8 cellular contexts compared by ENCODE assay signal in the genomic region with DNA sequence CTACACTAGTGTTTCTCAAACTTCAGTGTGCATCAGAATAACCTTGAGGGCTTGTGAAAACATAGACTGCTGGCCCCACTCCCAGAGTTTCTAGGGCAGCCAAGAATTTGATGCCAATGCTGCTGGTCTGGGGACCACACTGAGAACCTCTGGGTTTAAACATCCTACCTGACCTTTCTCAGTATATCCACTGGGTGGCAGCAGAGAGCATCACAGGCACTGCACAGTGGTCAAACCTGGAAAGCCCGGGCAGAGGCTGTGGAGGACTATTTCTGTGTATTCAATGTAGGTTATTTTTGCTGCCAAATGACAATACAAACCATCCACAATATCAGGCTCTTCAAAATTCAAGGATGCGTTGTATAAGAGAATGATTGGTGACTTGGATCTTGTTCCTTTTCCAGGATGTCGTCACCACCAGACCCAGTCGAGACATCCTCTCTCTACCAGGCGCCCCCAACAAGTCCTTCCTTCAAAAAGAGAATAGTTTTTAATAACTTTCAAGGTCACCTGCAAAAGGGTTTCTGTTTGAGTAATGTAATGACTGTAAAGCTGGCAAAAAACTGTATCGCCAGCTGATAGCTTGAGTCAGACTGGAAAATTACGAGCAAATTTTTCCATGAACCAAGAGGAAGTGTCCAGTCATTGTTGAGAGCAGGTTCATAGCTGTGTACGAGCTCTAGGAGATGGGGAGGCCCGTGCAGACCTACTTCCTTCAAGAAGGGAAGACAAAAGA. TPM values are rescaled to one million over a fixed set of nuclear protein-coding genes. Genes with fewer than 3 reads are reported as not detected.
DNase-seq lines count a peak whose midpoint lies in the region; ATAC-seq and TF ChIP-seq lines count a peak whose summit lies in the region.

No MANE protein-coding gene starts in this region.

- peak; percentile 93 to 97 for TF ChIP-seq RAD21 in liver (IDR thresholded peaks at IDR 0.05)

- peaks cover 37% of the 10 kb centered on the region for H3K4me1 Mint-ChIP-seq in activated CD4-positive, alpha-beta T cell treated with anti-CD3 and anti-CD28 coated beads for 36 hours
- peaks cover 9% of the 10 kb centered on the region for H3K4me1 Mint-ChIP-seq in chondrocyte (ENCODE audit: low read depth)

- no peaks in the 10 kb centered on the region for H3K9me3 ChIP-seq in liver (ENCODE audit: control insufficient read depth in 4 of 4, low read length in 3 of 4)

- H3K36me3 ChIP-seq in liver (ENCODE audit: control insufficient read depth in 4 of 4, insufficient read depth in 3 of 4, low read depth in 1 of 4, low read length in 3 of 4): no peaks in the 10 kb centered on the region

- H3K4me1 ChIP-seq in liver (ENCODE audit: control insufficient read depth in 4 of 4, insufficient read depth in 4 of 4, low read length in 3 of 4): peaks cover 0 to 14% (median 9%) of the 10 kb centered on the region in 4 donors

- peak overlapping the region; percentile 17 for H3K4me3 Mint-ChIP-seq in activated CD4-positive, alpha-beta T cell treated with anti-CD3 and anti-CD28 coated beads for 36 hours
- H3K4me3 Mint-ChIP-seq in chondrocyte (ENCODE audit: unreplicated experiment): no peak overlapping the region

- TF ChIP-seq CTCF in chondrocyte (IDR thresholded peaks at IDR 0.05) (peak; percentile 92), liver (IDR thresholded peaks at IDR 0.05; ENCODE audit: low read depth, low read length, missing input control) (peak; percentile 92)

- H3K27me3 ChIP-seq in liver (ENCODE audit: control insufficient read depth in 4 of 4, insufficient read depth in 4 of 4, low read length in 3 of 4): no peaks in the 10 kb centered on the region

- intact Hi-C loops in activated CD4-positive, alpha-beta T cell treated with anti-CD3 and anti-CD28 coated beads for 36 hours (cut with DNase I, micrococcal nuclease): loop anchor here (1.0 to 5.0 kb wide), 10 partner anchors 26 to 622 kb away; a partner anchor contains a TSS

- 54% methylated on average over 9 of the region's 9 CpGs for WGBS in liver

- H3K9ac ChIP-seq in liver (ENCODE audit: low read depth in 1 of 2, low read length in 2 of 2): no peak overlapping the region

- H3K36me3 Mint-ChIP-seq in activated CD4-positive, alpha-beta T cell treated with anti-CD3 and anti-CD28 coated beads for 36 hours (ENCODE audit: low read depth): peaks cover 1% of the 10 kb centered on the region
- H3K36me3 Mint-ChIP-seq in chondrocyte (ENCODE audit: low read depth): no peaks in the 10 kb centered on the region

- CTCF ChIA-PET in activated CD4-positive, alpha-beta T cell treated with anti-CD3 and anti-CD28 coated beads for 36 hours (lab: Charles Lee): interaction anchor here (0.6 to 3.6 kb wide), 22 partner anchors 13 to 510 kb away, joined by 3 to 22 read pairs (median 4); no protein-coding TSS in a partner anchor

- peak overlapping the region; percentile 89 for H3K27ac Mint-ChIP-seq in activated CD4-positive, alpha-beta T cell treated with anti-CD3 and anti-CD28 coated beads for 36 hours
- H3K27ac Mint-ChIP-seq in chondrocyte (ENCODE audit: unreplicated experiment): no peak overlapping the region

- DNase-seq in C1 segment of cervical spinal cord (lab: John Stamatoyannopoulos, UW) (peak in 12 of 14 donors; percentile 10 to 77 (median 42)), NCI-H460 (ENCODE audit: extremely low read depth, low read depth) (peak; percentile 69), chondrocyte (ENCODE audit: low spot score) (no peak)
- DNase-seq in activated CD4-positive, alpha-beta T cell treated with anti-CD3 and anti-CD28 coated beads for 36 hours: peak; percentile 74
- DNase-seq in stimulated activated CD4-positive, alpha-beta T cell treated with anti-CD3 and anti-CD28 coated beads, TNF-alpha, amount 100 ng/mL, for 4 hours (ENCODE audit: low read depth in 3 of 3): peak in 2 of 3 experiments; percentile 27 to 41

- POLR2A ChIA-PET in activated CD4-positive, alpha-beta T cell treated with anti-CD3 and anti-CD28 coated beads for 36 hours (lab: Charles Lee): interaction anchor here (1.1 kb wide), 1 partner anchor 146 kb away, joined by 4 read pairs; a partner anchor contains a TSS

- no peaks in the 10 kb centered on the region for H3K9me3 Mint-ChIP-seq in activated CD4-positive, alpha-beta T cell treated with anti-CD3 and anti-CD28 coated beads for 36 hours (ENCODE audit: low read depth)
- H3K9me3 Mint-ChIP-seq in chondrocyte (ENCODE audit: low read depth): no peaks in the 10 kb centered on the region

- no peak overlapping the region for H3K4me3 ChIP-seq in liver (ENCODE audit: low read depth in 1 of 3, low read length in 3 of 3)

- ATAC-seq in GM19043 (IDR thresholded peaks at IDR 0.05; ENCODE audit: low read depth, unreplicated experiment) (peak; percentile 83), HG03196 (IDR thresholded peaks at IDR 0.05; ENCODE audit: unreplicated experiment) (peak; percentile 81)
- ATAC-seq in activated CD4-positive, alpha-beta T cell treated with anti-CD3 and anti-CD28 coated beads for 36 hours: peak; percentile 83

- H3K27me3 Mint-ChIP-seq in activated CD4-positive, alpha-beta T cell treated with anti-CD3 and anti-CD28 coated beads for 36 hours: no peaks in the 10 kb centered on the region
- no peaks in the 10 kb centered on the region for H3K27me3 Mint-ChIP-seq in chondrocyte (ENCODE audit: low read depth)

- no peak overlapping the region for H3K27ac ChIP-seq in liver (ENCODE audit: low read depth in 1 of 2, low read length in 2 of 2)

TF ChIP-seq in liver, 16 proteins besides CTCF, POLR2A, EP300 and RAD21:
- TF ChIP-seq, protein P1, sequence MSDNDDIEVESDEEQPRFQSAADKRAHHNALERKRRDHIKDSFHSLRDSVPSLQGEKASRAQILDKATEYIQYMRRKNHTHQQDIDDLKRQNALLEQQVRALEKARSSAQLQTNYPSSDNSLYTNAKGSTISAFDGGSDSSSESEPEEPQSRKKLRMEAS (IDR thresholded peaks at IDR 0.05): no peak
- TF ChIP-seq FOXA1 (IDR thresholded peaks at IDR 0.05) (peak; percentile 28), NR2F2 (IDR thresholded peaks at IDR 0.05) (peak; percentile 22), FOXA2 (IDR thresholded peaks at IDR 0.05) (peak; percentile 5), JUND (IDR thresholded peaks at IDR 0.05) (peak in 1 of 2 donors; percentile 21), GABPA (IDR thresholded peaks at IDR 0.05 in 1 of 2, conservative IDR thresholded peaks at IDR 0.05 in 1 of 2) (no peak), RXRA (IDR thresholded peaks at IDR 0.05) (peak; percentile 31 to 41), SP1 (IDR thresholded peaks at IDR 0.05) (peak; percentile 27), HNF4A (conservative IDR thresholded peaks at IDR 0.05) (peak; percentile 41 to 45), YY1 (IDR thresholded peaks at IDR 0.05) (peak; percentile 11)
- TF ChIP-seq, protein P2, sequence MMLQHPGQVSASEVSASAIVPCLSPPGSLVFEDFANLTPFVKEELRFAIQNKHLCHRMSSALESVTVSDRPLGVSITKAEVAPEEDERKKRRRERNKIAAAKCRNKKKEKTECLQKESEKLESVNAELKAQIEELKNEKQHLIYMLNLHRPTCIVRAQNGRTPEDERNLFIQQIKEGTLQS (IDR thresholded peaks at IDR 0.05): no peak

RNA-seq across cellular contexts. Expression of a gene that starts 30.6 kb away (rescaled TPM):
- not detected in 2 replicates for total RNA-seq in NCI-H460 (2014; rRNA removed; shearing (Covaris generic))
- polyA plus RNA-seq in NCI-H460 (2014; cell fraction: nucleus; rRNA removed): not detected in 2 replicates
- total RNA-seq in activated CD4-positive, alpha-beta T cell treated with anti-CD3 and anti-CD28 coated beads for 36 hours: under 1 TPM; 0.11 TPM
- 0.17 to 1.9 TPM in 2 of 3 replicates, not detected in the other for total RNA-seq in chondrocyte
- 1 to 10 TPM in 1 of 2 donors, under 1 TPM in 1; 0.50 to 1.8 TPM for total RNA-seq in liver
- 1 to 10 TPM in 1 of 2 donors, under 1 TPM in 1; 0.64 to 1.3 TPM for polyA plus RNA-seq in liver
